8 cellular contexts compared by ENCODE assay signal in genomic region chrX:154370882-154371770, GRCh38. TPM values are rescaled to one million over a fixed set of nuclear protein-coding genes. Genes with fewer than 3 reads are reported as not detected.
DNase-seq lines count a peak whose midpoint lies in the region; ATAC-seq and TF ChIP-seq lines count a peak whose summit lies in the region.

No MANE protein-coding gene starts in this region.

- H3K79me2 ChIP-seq in OCI-LY1 (ENCODE audit: insufficient read depth, low read length), result no peaks in the 10 kb centered on the region

- peak; percentile 88 for TF ChIP-seq POLR2A in erythroblast (IDR thresholded peaks at IDR 0.05; ENCODE audit: low read length)

- H3K27ac ChIP-seq in HUES64 (ENCODE audit: low read depth, low read length), result peak overlapping the region; percentile 90
- H3K27ac ChIP-seq in OCI-LY1 (ENCODE audit: low read depth, low read length, poor library complexity, severe bottlenecking), result no peak overlapping the region
- peak overlapping the region; percentile 89 for H3K27ac ChIP-seq in muscle layer of colon (ENCODE audit: low read depth, low read length)

- under 1% methylated on average over 86 of the region's 87 CpGs for WGBS in HUES64

- H4K20me1 ChIP-seq in OCI-LY1 (ENCODE audit: insufficient read depth, low read length), result no peaks in the 10 kb centered on the region

- no peaks in the 10 kb centered on the region for H3F3A ChIP-seq in OCI-LY1 (ENCODE audit: insufficient read depth, low read length)

- H3K27me3 ChIP-seq in HUES64 (ENCODE audit: insufficient read depth, low read length) (peaks cover 6% of the 10 kb centered on the region; the same call in 1 of the 2 replicates), OCI-LY1 (ENCODE audit: insufficient read depth, low read length) (no peaks in the 10 kb centered on the region), muscle layer of colon (ENCODE audit: control insufficient read depth in 1 of 2, insufficient read depth in 2 of 2, low read length in 2 of 2) (peaks cover 0 to 4% of the 10 kb centered on the region in 2 donors)

- H3K36me3 ChIP-seq in HUES64 (ENCODE audit: insufficient read depth, low read length) (peaks cover 28% of the 10 kb centered on the region), OCI-LY1 (ENCODE audit: insufficient read depth, low read length) (no peaks in the 10 kb centered on the region), muscle layer of colon (ENCODE audit: insufficient read depth, low read length) (peaks cover 27% of the 10 kb centered on the region)

- no peak for TF ChIP-seq CTCF in OCI-LY1 (IDR thresholded peaks at IDR 0.05; ENCODE audit: low read length)

- peak overlapping the region; percentile 92 for H3K9ac ChIP-seq in HUES64 (ENCODE audit: low read depth, low read length)
- peak overlapping the region; percentile 81 for H3K9ac ChIP-seq in OCI-LY1 (ENCODE audit: low read length)
- no peak overlapping the region for H3K9ac ChIP-seq in muscle layer of colon (ENCODE audit: low read length)

- H3K9me3 ChIP-seq in HUES64 (ENCODE audit: insufficient read depth, low read depth, low read length) (no peaks in the 10 kb centered on the region), OCI-LY1 (ENCODE audit: low read length) (no peaks in the 10 kb centered on the region), muscle layer of colon (ENCODE audit: low read length) (no peaks in the 10 kb centered on the region)

- peak overlapping the region; percentile 95 for H3K4me2 ChIP-seq in OCI-LY1 (ENCODE audit: low read length)

- peak overlapping the region; percentile 75 for H3K4me3 ChIP-seq in HUES64 (ENCODE audit: low read length)
- H3K4me3 ChIP-seq in OCI-LY1 (ENCODE audit: low read depth, low read length, poor library complexity, severe bottlenecking), result peak overlapping the region; percentile 92
- peak overlapping the region; percentile 60 to 83 for H3K4me3 ChIP-seq in muscle layer of colon (ENCODE audit: low read depth in 1 of 2, low read length in 2 of 2)

- DNase-seq in COLO829 (ENCODE audit: low spot score) (peak; percentile 83), activated T-cell treated with anti-CD3 and anti-CD28 coated beads for 4 hours (peak; percentile 86), erythroblast (lab: John Stamatoyannopoulos, UW) (peak; percentile 83 to 85)
- peak; percentile 91 for DNase-seq in stimulated activated CD8-positive, alpha-beta memory T cell treated with anti-CD3 and anti-CD28 coated beads, Interleukin-4, amount 100 ng/mL, for 48 hours

- peak; percentile 53 for ATAC-seq in GM21423 (IDR thresholded peaks at IDR 0.05; ENCODE audit: unreplicated experiment)

- no peak overlapping the region for H2AFZ ChIP-seq in OCI-LY1 (ENCODE audit: low read length)

- no peaks in the 10 kb centered on the region for H3K9me2 ChIP-seq in OCI-LY1 (ENCODE audit: low read depth, low read length)

- H3K4me1 ChIP-seq in HUES64 (ENCODE audit: insufficient read depth, low read length) (peaks cover 7% of the 10 kb centered on the region; the same call in 1 of the 2 replicates), OCI-LY1 (ENCODE audit: insufficient read depth, low read length, severe bottlenecking) (peaks cover 53% of the 10 kb centered on the region), muscle layer of colon (ENCODE audit: insufficient read depth, low read length) (peaks cover 23% of the 10 kb centered on the region)

RNA-seq across cellular contexts. Expression of gene FLNA, which starts 3.3 kb away (rescaled TPM):
- polyA plus RNA-seq in HUES64 (2013, experiment 1 of 2), result 558 TPM
- polyA plus RNA-seq in HUES64 (2013, experiment 2 of 2), result 531 TPM

RNA-seq across cellular contexts. Expression of gene EMD, which starts 8.0 kb away (rescaled TPM):
- 78.8 TPM for polyA plus RNA-seq in HUES64 (2013, experiment 1 of 2)
- polyA plus RNA-seq in HUES64 (2013, experiment 2 of 2), result 81.5 TPM

RNA-seq across cellular contexts. Expression of gene RPL10, which starts 27.1 kb away (rescaled TPM):
- polyA plus RNA-seq in HUES64 (2013, experiment 1 of 2), result 2,446 TPM
- polyA plus RNA-seq in HUES64 (2013, experiment 2 of 2), result 2,506 TPM

RNA-seq across cellular contexts. Expression of gene DNASE1L1, which starts 37.9 kb away (rescaled TPM):
- 6.3 TPM for polyA plus RNA-seq in HUES64 (2013, experiment 1 of 2)
- polyA plus RNA-seq in HUES64 (2013, experiment 2 of 2), result 7.5 TPM

RNA-seq across cellular contexts. Expression of gene TAFAZZIN, which starts 40.2 kb away (rescaled TPM):
- polyA plus RNA-seq in HUES64 (2013, experiment 1 of 2), result 11.5 TPM
- polyA plus RNA-seq in HUES64 (2013, experiment 2 of 2), result 20.0 TPM
